8 cellular contexts compared by ENCODE assay signal in genomic region chr2:88627856-88628568, GRCh38.
DNase-seq lines count a peak whose midpoint lies in the region; ATAC-seq and TF ChIP-seq lines count a peak whose summit lies in the region.

No MANE protein-coding gene starts in this region.

- H3K27me3 ChIP-seq in mucosa of rectum (ENCODE audit: control insufficient read depth in 2 of 2, insufficient read depth in 2 of 2, low read length in 2 of 2): no peaks in the 10 kb centered on the region

- ATAC-seq in GM18907 (IDR thresholded peaks at IDR 0.05; ENCODE audit: unreplicated experiment) (peak; percentile 47), HG03108 (IDR thresholded peaks at IDR 0.05; ENCODE audit: unreplicated experiment) (peak; percentile 36)

- peak overlapping the region; percentile 99 for H3K27ac ChIP-seq in mucosa of rectum (ENCODE audit: low read depth in 2 of 2, low read length in 2 of 2)

- H3K9ac ChIP-seq in mucosa of rectum (ENCODE audit: low read depth in 1 of 2, low read length in 2 of 2): peak overlapping the region; percentile 97 to 99

- peaks cover 10 to 15% of the 10 kb centered on the region in 2 donors for H3K4me1 ChIP-seq in mucosa of rectum (ENCODE audit: control insufficient read depth in 2 of 2, insufficient read depth in 2 of 2, low read length in 2 of 2)

- peaks cover 0 to 2% of the 10 kb centered on the region in 2 donors for H3K36me3 ChIP-seq in mucosa of rectum (ENCODE audit: control insufficient read depth in 2 of 2, insufficient read depth in 2 of 2, low read length in 2 of 2)

- H3K4me3 ChIP-seq in epithelial cell of esophagus (ENCODE audit: low read length) (peak overlapping the region; percentile 83), mucosa of rectum (ENCODE audit: low read length in 2 of 2) (peak overlapping the region; percentile 91 to 98)

- H3K9me3 ChIP-seq in mucosa of rectum (ENCODE audit: control insufficient read depth in 2 of 2, low read length in 2 of 2): no peaks in the 10 kb centered on the region

- no peak for TF ChIP-seq CTCF in epithelial cell of esophagus (IDR thresholded peaks at IDR 0.05; ENCODE audit: insufficient read depth, low read depth, low read length, missing control alignments)

- DNase-seq in AG20443 (ENCODE audit: low spot score): peak; percentile 86
- DNase-seq in NOMO-1 (lab: John Stamatoyannopoulos, UW; ENCODE audit: unreplicated experiment in 2 of 2): peak; percentile 80 to 88
- peak; percentile 91 for DNase-seq in activated CD8-positive, alpha-beta memory T cell treated with anti-CD3 and anti-CD28 coated beads for 24 hours
- DNase-seq in epithelial cell of esophagus (ENCODE audit: low read depth): peak; percentile 90
- peak; percentile 64 for DNase-seq in stimulated activated CD8-positive, alpha-beta memory T cell treated with anti-CD3 and anti-CD28 coated beads, Interleukin-7, amount 100 ng/mL, for 24 hours (ENCODE audit: low read depth)

Comparison
In these comparisons a context has a peak if more than half of its experiments do, and no peak if none do; other contexts are left out.
1. Peak in every context shown above with its lines: DNase-seq, ATAC-seq, H3K4me3 ChIP-seq and H3K27ac ChIP-seq.